In the genomic region with DNA sequence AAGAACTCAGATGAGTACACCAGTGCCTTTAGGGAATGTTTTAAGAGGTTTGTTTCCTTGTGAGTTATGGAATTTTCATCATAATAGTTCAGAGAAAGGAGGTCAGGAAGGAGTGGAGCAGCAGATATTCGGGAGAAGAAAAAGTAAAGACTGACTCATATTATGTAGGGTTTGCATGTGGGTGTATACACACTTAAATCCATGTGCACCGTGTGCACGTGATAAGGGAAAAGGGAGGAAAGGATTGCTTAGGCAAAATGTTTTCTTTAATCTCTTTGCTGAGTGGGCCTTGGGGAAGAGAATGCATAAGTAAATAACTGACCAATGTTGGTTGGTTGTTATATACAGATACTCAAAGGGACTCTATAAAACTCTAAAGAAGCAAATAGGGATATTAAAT, we compare ENCODE assay signal across 30 cellular contexts. TPM values are rescaled to one million over a fixed set of nuclear protein-coding genes. Genes with fewer than 3 reads are reported as not detected.
"Had no signal": no experiment of that assay in that cellular context is flagged by ENCODE, and none has a peak within 500 bp of the region (broad histone marks: within the 10 kb centered on the region; RNA-seq: fewer than 3 reads in every experiment).

No MANE protein-coding gene starts in this region.

- DNase-seq: activated CD4-positive, CD25-positive, alpha-beta regulatory T cell; activated CD8-positive, alpha-beta memory T cell treated with anti-CD3 and anti-CD28 coated beads, Interleukin-2, amount 50 U/mL, for 48 hours; activated CD8-positive, alpha-beta T cell treated with anti-CD3 and anti-CD28 coated beads for 36 hours; activated naive CD4-positive, alpha-beta T cell treated with anti-CD3 and anti-CD28 coated beads, Interleukin-2, amount 50 U/mL, for 16 hours; activated T-cell treated with anti-CD3 and anti-CD28 coated beads, Interleukin-2, amount 50 U/mL, for 1 hour; aorta; body of pancreas; central memory CD4-positive, alpha-beta T cell; KG1; NCI-H1092; NCI-H1417 treated with DMSO at 0.1 percent for 48 hours; NCI-H1694; NCI-H2029; NCI-H2107; NCI-H2171 treated with DMSO at 0.1 percent for 48 hours; NCI-H345; NCI-H510A; NCI-H526 treated with DMSO at 0.1 percent for 48 hours; NK-92 treated with Interleukin-12 subunit alpha and Interleukin-12 subunit beta, amount 100 ng/mL, for 24 hours; OCI-M1; RPMI8226; T-cell; T-helper 2 cell; T1000 had no signal

- H3K4me3 ChIP-seq: body of pancreas, SK-N-MC had no signal

- H3K4me3 Mint-ChIP-seq: activated CD8-positive, alpha-beta T cell treated with anti-CD3 and anti-CD28 coated beads for 36 hours; T-cell had no signal

- H3K4me1 Mint-ChIP-seq: T-cell had no signal

- H3K9me3 ChIP-seq: body of pancreas had no signal

- H3K27me3 Mint-ChIP-seq: activated CD8-positive, alpha-beta T cell treated with anti-CD3 and anti-CD28 coated beads for 36 hours had no signal

- H3K27ac Mint-ChIP-seq: activated CD8-positive, alpha-beta T cell treated with anti-CD3 and anti-CD28 coated beads for 36 hours; T-cell had no signal

- ATAC-seq: activated CD8-positive, alpha-beta T cell treated with anti-CD3 and anti-CD28 coated beads for 36 hours; body of pancreas; Panc1; Right ventricle myocardium inferior; T-cell had no signal

- H3K36me3 Mint-ChIP-seq: T-cell had no signal

- H3K27me3 ChIP-seq: body of pancreas had no signal

- H3K27ac ChIP-seq: body of pancreas, SK-N-MC, VCaP had no signal

- H3K4me1 ChIP-seq: body of pancreas had no signal

- FAIRE-seq: bronchial epithelial cell, TTC549 had no signal

RNA-seq across cellular contexts. Expression of a gene that starts 30.2 kb away (rescaled TPM):
- total RNA-seq: activated CD8-positive, alpha-beta T cell treated with anti-CD3 and anti-CD28 coated beads for 36 hours had no signal
